ENCODE assay signal across 16 cellular contexts in genomic region chr6:13425270-13425905, GRCh38.
DNase-seq lines count a peak whose midpoint lies in the region; ATAC-seq and TF ChIP-seq lines count a peak whose summit lies in the region.
"Had no signal": no experiment of that assay in that cellular context is flagged by ENCODE, and none has a peak within 500 bp of the region (broad histone marks: within the 10 kb centered on the region; RNA-seq: fewer than 3 reads in every experiment).

No MANE protein-coding gene starts in this region.

- intact Hi-C loops in activated CD8-positive, alpha-beta T cell treated with anti-CD3 and anti-CD28 coated beads for 36 hours (cut with micrococcal nuclease) = loop anchor here (5.0 to 10.0 kb wide), 4 partner anchors 42 to 149 kb away; partner anchors contain the start of genes GFOD1 and SIRT5

- H3K27me3 ChIP-seq in lung (ENCODE audit: control insufficient read depth, insufficient read depth) = no peaks in the 10 kb centered on the region
- no peaks in the 10 kb centered on the region for H3K27me3 ChIP-seq in thoracic aorta (replicated peaks; ENCODE audit: insufficient read depth)
- H3K27me3 ChIP-seq: testis had no signal

- H3K4me1 ChIP-seq in lung (ENCODE audit: control insufficient read depth in 2 of 2, insufficient read depth in 2 of 2, low read length in 2 of 2) (peaks cover 28 to 38% of the 10 kb centered on the region in 2 donors), thoracic aorta (ENCODE audit: control insufficient read depth in 1 of 2, low read depth in 2 of 2) (peaks cover 24 to 54% of the 10 kb centered on the region in 2 donors)
- H3K4me1 ChIP-seq: HAP-1, testis had no signal

- CTCF ChIA-PET in activated CD8-positive, alpha-beta T cell treated with anti-CD3 and anti-CD28 coated beads for 36 hours (lab: Charles Lee) = interaction anchor here (0.9 to 1.9 kb wide), 5 partner anchors 31 to 149 kb away, joined by 3 to 7 read pairs (median 4); partner anchors contain the start of gene SIRT5
- CTCF ChIA-PET in activated CD8-positive, alpha-beta T cell treated with anti-CD3 and anti-CD28 coated beads, Interleukin-2, amount 10 ng/mL, durations not matched to agents 7 days and 5 days (lab: Charles Lee) = interaction anchor here (0.6 to 2.2 kb wide), 6 partner anchors 14 to 190 kb away, joined by 3 to 8 read pairs (median 3); partner anchors contain the start of genes NOL7 and SIRT5

- H3K9me3 Mint-ChIP-seq in activated CD8-positive, alpha-beta T cell treated with anti-CD3 and anti-CD28 coated beads for 36 hours = no peaks in the 10 kb centered on the region
- no peaks in the 10 kb centered on the region for H3K9me3 Mint-ChIP-seq in activated CD8-positive, alpha-beta T cell treated with anti-CD3 and anti-CD28 coated beads, Interleukin-2, amount 10 ng/mL, durations not matched to agents 7 days and 5 days (ENCODE audit: insufficient read depth)

- H3K27ac ChIP-seq in cingulate gyrus (ENCODE audit: low read depth, low read length) (peak overlapping the region; percentile 1), lung (ENCODE audit: low read depth in 1 of 2, low read length in 1 of 2) (peak overlapping the region; percentile 55 to 79), thoracic aorta (peak overlapping the region; percentile 65 to 82)
- H3K27ac ChIP-seq: testis had no signal

- H3K4me1 Mint-ChIP-seq in activated CD8-positive, alpha-beta T cell treated with anti-CD3 and anti-CD28 coated beads for 36 hours (ENCODE audit: low read depth) = peaks cover 70% of the 10 kb centered on the region
- peaks cover 56% of the 10 kb centered on the region for H3K4me1 Mint-ChIP-seq in activated CD8-positive, alpha-beta T cell treated with anti-CD3 and anti-CD28 coated beads, Interleukin-2, amount 10 ng/mL, durations not matched to agents 7 days and 5 days (ENCODE audit: low read depth)

- peaks cover 6% of the 10 kb centered on the region for H3K36me3 Mint-ChIP-seq in activated CD8-positive, alpha-beta T cell treated with anti-CD3 and anti-CD28 coated beads for 36 hours (ENCODE audit: low read depth)
- peaks cover 8% of the 10 kb centered on the region for H3K36me3 Mint-ChIP-seq in activated CD8-positive, alpha-beta T cell treated with anti-CD3 and anti-CD28 coated beads, Interleukin-2, amount 10 ng/mL, durations not matched to agents 7 days and 5 days (ENCODE audit: low read depth)

- H3K9me3 ChIP-seq in lung (ENCODE audit: control insufficient read depth in 2 of 2, insufficient read depth in 1 of 2, low read length in 1 of 2) (no peaks in the 10 kb centered on the region), thoracic aorta (no peaks in the 10 kb centered on the region)
- H3K9me3 ChIP-seq: A549, HAP-1, testis had no signal

- no peak for ATAC-seq in activated CD8-positive, alpha-beta T cell treated with anti-CD3 and anti-CD28 coated beads for 36 hours
- ATAC-seq in activated CD8-positive, alpha-beta T cell treated with anti-CD3 and anti-CD28 coated beads, Interleukin-2, amount 10 ng/mL, durations not matched to agents 7 days and 5 days = no peak
- ATAC-seq in lung (ENCODE audit: insufficient read depth, low FRiP score) (no peak), thoracic aorta (ENCODE audit: insufficient number of reproducible peaks, low FRiP score, low read depth) (no peak)

- H3K4me3 ChIP-seq in lung (no peak overlapping the region), thoracic aorta (peak overlapping the region; percentile 19)
- H3K4me3 ChIP-seq: A549, HAP-1, testis had no signal

- WGBS in lung, 2 donors = 44 to 60% methylated on average over 3 of the region's 3 CpGs

- no peak overlapping the region for H3K4me3 Mint-ChIP-seq in activated CD8-positive, alpha-beta T cell treated with anti-CD3 and anti-CD28 coated beads for 36 hours
- H3K4me3 Mint-ChIP-seq in activated CD8-positive, alpha-beta T cell treated with anti-CD3 and anti-CD28 coated beads, Interleukin-2, amount 10 ng/mL, durations not matched to agents 7 days and 5 days = no peak overlapping the region

- TF ChIP-seq CTCF in activated CD8-positive, alpha-beta T cell treated with anti-CD3 and anti-CD28 coated beads for 36 hours (IDR thresholded peaks at IDR 0.05) = no peak
- TF ChIP-seq CTCF in lung (IDR thresholded peaks at IDR 0.05; ENCODE audit: control extremely low read depth, extremely low read depth) = no peak
- TF ChIP-seq CTCF in thoracic aorta (IDR thresholded peaks at IDR 0.05) = no peak

- DNase-seq in activated CD8-positive, alpha-beta T cell treated with anti-CD3 and anti-CD28 coated beads for 36 hours = no peak
- no peak for DNase-seq in activated CD8-positive, alpha-beta T cell treated with anti-CD3 and anti-CD28 coated beads, Interleukin-2, amount 10 ng/mL, durations not matched to agents 7 days and 5 days
- no peak for DNase-seq in lung (ENCODE audit: low spot score)
- DNase-seq in thoracic aorta (ENCODE audit: low spot score) = no peak
- DNase-seq in NCI-H128 (lab: John Stamatoyannopoulos, UW; ENCODE audit: unreplicated experiment) = no peak
- DNase-seq in medulla oblongata (ENCODE audit: extremely low spot score) = no peak
- no peak for DNase-seq in SHP77 (lab: John Stamatoyannopoulos, UW)
- DNase-seq: activated T-cell treated with anti-CD3 and anti-CD28 coated beads for 4 hours, DMS153, KBM-7, NCI-H1694, SIG-M5, testis had no signal

- peak overlapping the region; percentile 97 for H3K27ac Mint-ChIP-seq in activated CD8-positive, alpha-beta T cell treated with anti-CD3 and anti-CD28 coated beads for 36 hours
- H3K27ac Mint-ChIP-seq in activated CD8-positive, alpha-beta T cell treated with anti-CD3 and anti-CD28 coated beads, Interleukin-2, amount 10 ng/mL, durations not matched to agents 7 days and 5 days = no peak overlapping the region

- H3K36me3 ChIP-seq in lung (ENCODE audit: control insufficient read depth in 2 of 2, insufficient read depth in 2 of 2, low read length in 2 of 2) (no peaks in the 10 kb centered on the region), thoracic aorta (no peaks in the 10 kb centered on the region)
- H3K36me3 ChIP-seq: HAP-1 had no signal

- H3K27me3 Mint-ChIP-seq in activated CD8-positive, alpha-beta T cell treated with anti-CD3 and anti-CD28 coated beads for 36 hours = no peaks in the 10 kb centered on the region
- no peaks in the 10 kb centered on the region for H3K27me3 Mint-ChIP-seq in activated CD8-positive, alpha-beta T cell treated with anti-CD3 and anti-CD28 coated beads, Interleukin-2, amount 10 ng/mL, durations not matched to agents 7 days and 5 days (ENCODE audit: low read depth)

- POLR2A ChIA-PET in activated CD8-positive, alpha-beta T cell treated with anti-CD3 and anti-CD28 coated beads for 36 hours (lab: Charles Lee) = interaction anchor here (0.6 to 1.1 kb wide), 3 partner anchors 46 to 150 kb away, joined by 3 to 4 read pairs (median 3); no protein-coding TSS in a partner anchor
- POLR2A ChIA-PET in activated CD8-positive, alpha-beta T cell treated with anti-CD3 and anti-CD28 coated beads, Interleukin-2, amount 10 ng/mL, durations not matched to agents 7 days and 5 days (lab: Charles Lee) = no interaction called here

Comparison
In these comparisons a context has a peak if more than half of its experiments do, and no peak if none do; other contexts are left out.
1. H3K27ac ChIP-seq: peak in every context shown above with its lines; median percentile 74 in thoracic aorta; 67 in lung; 1 in cingulate gyrus.